10 cellular contexts compared by ENCODE assay signal in the genomic region with DNA sequence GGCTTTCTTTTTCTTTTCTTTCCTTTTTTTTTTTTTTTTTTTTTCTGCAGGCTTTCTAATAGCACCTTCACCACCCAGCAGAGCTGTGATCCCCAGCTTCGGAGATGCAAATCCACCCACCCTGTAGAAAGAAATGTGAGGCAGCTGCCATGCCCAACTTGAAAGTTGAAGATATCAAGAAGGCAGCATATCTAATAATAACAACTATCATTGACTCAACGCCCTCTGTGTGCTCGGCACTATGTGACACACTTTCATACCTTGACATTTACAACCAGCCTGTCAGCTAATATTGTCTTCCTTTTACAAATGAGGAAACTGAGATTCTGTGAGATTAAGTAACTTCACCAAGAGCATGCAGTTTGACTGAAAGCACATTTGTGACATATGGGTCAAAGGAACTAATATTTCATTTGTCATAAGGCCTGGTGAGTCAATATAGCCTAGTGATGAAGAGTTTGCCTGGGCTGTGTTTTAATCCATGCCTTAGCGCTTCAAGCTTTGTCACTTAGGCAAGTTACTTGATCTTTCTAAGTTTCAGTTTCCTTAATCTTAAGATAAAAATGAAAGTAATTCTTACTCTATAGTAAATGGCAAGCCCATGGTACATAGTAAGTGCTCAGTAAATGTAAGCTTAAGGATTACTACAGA.
DNase-seq lines count a peak whose midpoint lies in the region; ATAC-seq, FAIRE-seq and TF ChIP-seq lines count a peak whose summit lies in the region.
"Had no signal": no experiment of that assay in that cellular context is flagged by ENCODE, and none has a peak within 500 bp of the region (broad histone marks: within the 10 kb centered on the region; RNA-seq: fewer than 3 reads in every experiment).

No MANE protein-coding gene starts in this region.

- no peak for DNase-seq in activated naive CD4-positive, alpha-beta T cell treated with anti-CD3 and anti-CD28 coated beads, Interleukin-2, amount 50 U/mL, for 72 hours (ENCODE audit: low spot score in 2 of 2)
- no peak for DNase-seq in activated naive CD4-positive, alpha-beta T cell treated with Interleukin-2 at 50 U/mL for 16 hours
- DNase-seq in T-cell, result no peak
- DNase-seq in head of caudate nucleus, result peak in 38 of 42 donors; percentile 9 to 88 (median 48)
- no peak for DNase-seq in stimulated activated effector memory CD8-positive, alpha-beta T cell treated with anti-CD3 and anti-CD28 coated beads, Interleukin-12 subunit alpha, Interleukin-12 subunit beta, amount 100 ng/mL, for 72 hours (ENCODE audit: low spot score in 2 of 2)
- no peak for DNase-seq in SHP77 treated with DMSO at 0.1 percent for 48 hours (lab: John Stamatoyannopoulos, UW)
- no peak for DNase-seq in KG1 (lab: John Stamatoyannopoulos, UW)
- DNase-seq in H54 (ENCODE audit: insufficient read length, low spot score), result no peak
- DNase-seq: NCI-H2107 had no signal

- H3K36me3 Mint-ChIP-seq in activated naive CD4-positive, alpha-beta T cell treated with anti-CD3 and anti-CD28 coated beads, Interleukin-2, amount 50 U/mL, for 72 hours, result peaks cover 6 to 19% of the 10 kb centered on the region in 2 donors
- H3K36me3 Mint-ChIP-seq in T-cell, result no peaks in the 10 kb centered on the region
- H3K36me3 Mint-ChIP-seq in stimulated activated effector memory CD8-positive, alpha-beta T cell treated with anti-CD3 and anti-CD28 coated beads, Interleukin-12 subunit alpha, Interleukin-12 subunit beta, amount 100 ng/mL, for 72 hours, result no peaks in the 10 kb centered on the region

- peaks cover 0 to 11% of the 10 kb centered on the region in 2 donors for H3K9me3 Mint-ChIP-seq in activated naive CD4-positive, alpha-beta T cell treated with anti-CD3 and anti-CD28 coated beads, Interleukin-2, amount 50 U/mL, for 72 hours
- peaks cover 0 to 4% (median 0%) of the 10 kb centered on the region in 3 donors for H3K9me3 Mint-ChIP-seq in T-cell
- H3K9me3 Mint-ChIP-seq in stimulated activated effector memory CD8-positive, alpha-beta T cell treated with anti-CD3 and anti-CD28 coated beads, Interleukin-12 subunit alpha, Interleukin-12 subunit beta, amount 100 ng/mL, for 72 hours, result no peaks in the 10 kb centered on the region

- H3K4me3 Mint-ChIP-seq in T-cell, result peak overlapping the region in 1 of 3 donors; percentile 6
- peak overlapping the region; percentile 33 for H3K4me3 Mint-ChIP-seq in stimulated activated effector memory CD8-positive, alpha-beta T cell treated with anti-CD3 and anti-CD28 coated beads, Interleukin-12 subunit alpha, Interleukin-12 subunit beta, amount 100 ng/mL, for 72 hours

- FAIRE-seq in H54 (lab: Jason Lieb, UNC), result no peak
- FAIRE-seq: endometrium had no signal

- no peak overlapping the region for H3K27ac Mint-ChIP-seq in activated naive CD4-positive, alpha-beta T cell treated with anti-CD3 and anti-CD28 coated beads, Interleukin-2, amount 50 U/mL, for 72 hours
- peak overlapping the region; percentile 19 to 66 for H3K27ac Mint-ChIP-seq in T-cell
- peak overlapping the region; percentile 58 for H3K27ac Mint-ChIP-seq in stimulated activated effector memory CD8-positive, alpha-beta T cell treated with anti-CD3 and anti-CD28 coated beads, Interleukin-12 subunit alpha, Interleukin-12 subunit beta, amount 100 ng/mL, for 72 hours

- no peak for TF ChIP-seq POLR2A in H54 (IDR thresholded peaks at IDR 0.05; ENCODE audit: low read depth, low read length)

- no peaks in the 10 kb centered on the region for H3K27me3 Mint-ChIP-seq in T-cell

- POLR2A ChIA-PET in T-cell (lab: Charles Lee), result no interaction called here

- peak; percentile 81 to 82 for ATAC-seq in activated naive CD4-positive, alpha-beta T cell treated with anti-CD3 and anti-CD28 coated beads, Interleukin-2, amount 50 U/mL, for 72 hours
- peak in 1 of 4 experiments; percentile 31 for ATAC-seq in T-cell (replicated peaks in 1 of 4)
- peak; percentile 76 for ATAC-seq in stimulated activated effector memory CD8-positive, alpha-beta T cell treated with anti-CD3 and anti-CD28 coated beads, Interleukin-12 subunit alpha, Interleukin-12 subunit beta, amount 100 ng/mL, for 72 hours

- CTCF ChIA-PET in T-cell (lab: Charles Lee), result interaction anchor here in 1 of 2 donors (0.5 kb wide), 1 partner anchor 27 kb away, joined by 4 read pairs; no protein-coding TSS in a partner anchor

- intact Hi-C loops in head of caudate nucleus (cut with DNase I), result no loop called here

- H3K4me1 Mint-ChIP-seq in T-cell, result peaks cover 35 to 43% (median 41%) of the 10 kb centered on the region in 3 donors
- H3K4me1 Mint-ChIP-seq in stimulated activated effector memory CD8-positive, alpha-beta T cell treated with anti-CD3 and anti-CD28 coated beads, Interleukin-12 subunit alpha, Interleukin-12 subunit beta, amount 100 ng/mL, for 72 hours, result peaks cover 32% of the 10 kb centered on the region

Comparison
In these comparisons a context has a peak if more than half of its experiments do, and no peak if none do; other contexts are left out.
1. DNase-seq: peak in head of caudate nucleus (38 of 42); none in activated naive CD4-positive, alpha-beta T cell treated with anti-CD3 and anti-CD28 coated beads, Interleukin-2, amount 50 U/mL, for 72 hours (0 of 2), activated naive CD4-positive, alpha-beta T cell treated with Interleukin-2 at 50 U/mL for 16 hours (single experiment), T-cell (0 of 34), stimulated activated effector memory CD8-positive, alpha-beta T cell treated with anti-CD3 and anti-CD28 coated beads, Interleukin-12 subunit alpha, Interleukin-12 subunit beta, amount 100 ng/mL, for 72 hours (0 of 2), SHP77 treated with DMSO at 0.1 percent for 48 hours (single experiment), KG1 (single experiment) and H54 (single experiment).
2. H3K27ac Mint-ChIP-seq: peak in T-cell (2 of 2) and stimulated activated effector memory CD8-positive, alpha-beta T cell treated with anti-CD3 and anti-CD28 coated beads, Interleukin-12 subunit alpha, Interleukin-12 subunit beta, amount 100 ng/mL, for 72 hours (single experiment); none in activated naive CD4-positive, alpha-beta T cell treated with anti-CD3 and anti-CD28 coated beads, Interleukin-2, amount 50 U/mL, for 72 hours (0 of 2).